Comparison of ENCODE assay signal across 17 cellular contexts in genomic region chr21:43467785-43468184, GRCh38. TPM values are rescaled to one million over a fixed set of nuclear protein-coding genes. Genes with fewer than 3 reads are reported as not detected.
A peak's percentile ranks its signal among the peaks of the same experiment; 100 is the strongest.
DNase-seq lines count a peak whose midpoint lies in the region; ATAC-seq and TF ChIP-seq lines count a peak whose summit lies in the region.
"Had no signal": no experiment of that assay in that cellular context is flagged by ENCODE, and none has a peak within 500 bp of the region (broad histone marks: within the 10 kb centered on the region; RNA-seq: fewer than 3 reads in every experiment).

No MANE protein-coding gene starts in this region.

- peaks cover 3% of the 10 kb centered on the region for H3K9me3 Mint-ChIP-seq in activated T-helper 1 cell treated with anti-CD3 and anti-CD28 coated beads, Interleukin-12 subunit alpha, Interleukin-12 subunit beta, Interleukin-2, Interleukin-4 antibody, amounts not matched to agents 30 ng/mL and 10 ng/mL and 1 ng/mL, durations not matched to agents 14 hours and 24 hours and 36 hours
- H3K9me3 Mint-ChIP-seq: endodermal cell, WTC11 had no signal

- no peak overlapping the region for H3K27ac ChIP-seq in gastrocnemius medialis
- H3K27ac ChIP-seq: foreskin keratinocyte had no signal

- H3K36me3 Mint-ChIP-seq in activated T-helper 1 cell treated with anti-CD3 and anti-CD28 coated beads, Interleukin-12 subunit alpha, Interleukin-12 subunit beta, Interleukin-2, Interleukin-4 antibody, amounts not matched to agents 30 ng/mL and 10 ng/mL and 1 ng/mL, durations not matched to agents 14 hours and 24 hours and 36 hours (ENCODE audit: low read depth), result no peaks in the 10 kb centered on the region
- H3K36me3 Mint-ChIP-seq: WTC11 had no signal

- H3K27me3 Mint-ChIP-seq in activated T-helper 1 cell treated with anti-CD3 and anti-CD28 coated beads, Interleukin-12 subunit alpha, Interleukin-12 subunit beta, Interleukin-2, Interleukin-4 antibody, amounts not matched to agents 30 ng/mL and 10 ng/mL and 1 ng/mL, durations not matched to agents 14 hours and 24 hours and 36 hours (ENCODE audit: insufficient read depth), result no peaks in the 10 kb centered on the region
- H3K27me3 Mint-ChIP-seq: B cell had no signal

- H3K27me3 ChIP-seq in gastrocnemius medialis, result no peaks in the 10 kb centered on the region
- H3K27me3 ChIP-seq: foreskin keratinocyte had no signal

- H3K4me1 Mint-ChIP-seq in activated T-helper 1 cell treated with anti-CD3 and anti-CD28 coated beads, Interleukin-12 subunit alpha, Interleukin-12 subunit beta, Interleukin-2, Interleukin-4 antibody, amounts not matched to agents 30 ng/mL and 10 ng/mL and 1 ng/mL, durations not matched to agents 14 hours and 24 hours and 36 hours (ENCODE audit: low read depth), result no peaks in the 10 kb centered on the region
- H3K4me1 Mint-ChIP-seq: B cell, endodermal cell, WTC11 had no signal

- ATAC-seq in mucosa of descending colon (no peak), GM19351 (IDR thresholded peaks at IDR 0.05; ENCODE audit: unreplicated experiment) (no peak), gastrocnemius medialis (no peak), HG03175 (IDR thresholded peaks at IDR 0.05; ENCODE audit: unreplicated experiment) (no peak)
- ATAC-seq: foreskin keratinocyte, WTC11 had no signal

- in situ Hi-C loops in gastrocnemius medialis (cut with MboI; ENCODE audit: low sequenced_read_pairs in 4 of 4), result no loop called here

- no peaks in the 10 kb centered on the region for H3K36me3 ChIP-seq in mucosa of descending colon (ENCODE audit: low read depth)
- H3K36me3 ChIP-seq in gastrocnemius medialis, result no peaks in the 10 kb centered on the region

- H3K4me3 ChIP-seq in mucosa of descending colon, result no peak overlapping the region
- H3K4me3 ChIP-seq in gastrocnemius medialis, result no peak overlapping the region

- TF ChIP-seq POLR2A in gastrocnemius medialis (IDR thresholded peaks at IDR 0.05), result no peak

- no peak overlapping the region for H3K4me3 Mint-ChIP-seq in activated T-helper 1 cell treated with anti-CD3 and anti-CD28 coated beads, Interleukin-12 subunit alpha, Interleukin-12 subunit beta, Interleukin-2, Interleukin-4 antibody, amounts not matched to agents 30 ng/mL and 10 ng/mL and 1 ng/mL, durations not matched to agents 14 hours and 24 hours and 36 hours
- H3K4me3 Mint-ChIP-seq: B cell, endodermal cell, WTC11 had no signal

- peak overlapping the region; percentile 78 for H3K27ac Mint-ChIP-seq in activated T-helper 1 cell treated with anti-CD3 and anti-CD28 coated beads, Interleukin-12 subunit alpha, Interleukin-12 subunit beta, Interleukin-2, Interleukin-4 antibody, amounts not matched to agents 30 ng/mL and 10 ng/mL and 1 ng/mL, durations not matched to agents 14 hours and 24 hours and 36 hours
- H3K27ac Mint-ChIP-seq: B cell, endodermal cell, WTC11 had no signal

- H3K9me3 ChIP-seq in mucosa of descending colon, result no peaks in the 10 kb centered on the region
- no peaks in the 10 kb centered on the region for H3K9me3 ChIP-seq in gastrocnemius medialis

- intact Hi-C loops in activated T-helper 1 cell treated with anti-CD3 and anti-CD28 coated beads, Interleukin-12 subunit alpha, Interleukin-12 subunit beta, Interleukin-2, Interleukin-4 antibody, amounts not matched to agents 30 ng/mL and 10 ng/mL and 1 ng/mL, durations not matched to agents 14 hours and 24 hours and 36 hours (cut with micrococcal nuclease), result no loop called here
- intact Hi-C loops in mucosa of descending colon (cut with DNase I, micrococcal nuclease) (no loop called here), gastrocnemius medialis (cut with DNase I; ENCODE audit: low total_unique reads) (no loop called here)

- peak; percentile 1 to 13 for DNase-seq in stimulated activated CD4-positive, alpha-beta T cell treated with anti-CD3 and anti-CD28 coated beads, Interleukin-2, amount 100 ng/mL, for 24 hours
- DNase-seq in stimulated activated CD4-positive, alpha-beta T cell treated with anti-CD3 and anti-CD28 coated beads, Interleukin-4, amount 100 ng/mL, for 4 hours, result no peak
- no peak for DNase-seq in activated T-helper 1 cell treated with anti-CD3 and anti-CD28 coated beads, Interleukin-12 subunit alpha, Interleukin-12 subunit beta, Interleukin-2, Interleukin-4 antibody, amounts not matched to agents 30 ng/mL and 10 ng/mL and 1 ng/mL, durations not matched to agents 14 hours and 24 hours and 36 hours (ENCODE audit: low spot score)
- DNase-seq in mucosa of descending colon (peak; percentile 1 to 7 (median 1)), gastrocnemius medialis (no peak)
- DNase-seq: activated naive CD4-positive, alpha-beta T cell treated with anti-CD3 and anti-CD28 coated beads, Interleukin-2, amount 50 U/mL, for 16 hours; endodermal cell; foreskin keratinocyte; Karpas-422; mammary epithelial cell; NCI-H1436 treated with DMSO at 0.1 percent for 48 hours; NCI-H510A; SW 1271 had no signal

- TF ChIP-seq CTCF in mucosa of descending colon (IDR thresholded peaks at IDR 0.05) (no peak), gastrocnemius medialis (IDR thresholded peaks at IDR 0.05 in 4 of 5, conservative IDR thresholded peaks at IDR 0.05 in 1 of 5) (no peak)

- H3K4me1 ChIP-seq in mucosa of descending colon (ENCODE audit: low read depth) (no peaks in the 10 kb centered on the region), gastrocnemius medialis (no peaks in the 10 kb centered on the region)
- H3K4me1 ChIP-seq: foreskin keratinocyte had no signal

RNA-seq across cellular contexts. Expression of gene SIK1, which starts 40.9 kb away (rescaled TPM):
- 5.5 and 8.6 TPM in 2 replicates for total RNA-seq in activated T-helper 1 cell treated with anti-CD3 and anti-CD28 coated beads, Interleukin-12 subunit alpha, Interleukin-12 subunit beta, Interleukin-2, Interleukin-4 antibody, amounts not matched to agents 30 ng/mL and 10 ng/mL and 1 ng/mL, durations not matched to agents 14 hours and 24 hours and 36 hours
- 10 to 100 TPM in 1 of 3 donors, 1 to 10 TPM in 2; 5.5 to 40.5 (median 7.9) TPM for total RNA-seq in mucosa of descending colon
- total RNA-seq in gastrocnemius medialis, result 10 to 100 TPM in 1 of 4 donors, 1 to 10 TPM in 2, under 1 TPM in 1; 0.36 to 12.8 (median 1.9) TPM

Comparison
In these comparisons a context has a peak if more than half of its experiments do, and no peak if none do; other contexts are left out.
1. DNase-seq: peak in stimulated activated CD4-positive, alpha-beta T cell treated with anti-CD3 and anti-CD28 coated beads, Interleukin-2, amount 100 ng/mL, for 24 hours (2 of 2) and mucosa of descending colon (3 of 3); none in stimulated activated CD4-positive, alpha-beta T cell treated with anti-CD3 and anti-CD28 coated beads, Interleukin-4, amount 100 ng/mL, for 4 hours (0 of 2), activated T-helper 1 cell treated with anti-CD3 and anti-CD28 coated beads, Interleukin-12 subunit alpha, Interleukin-12 subunit beta, Interleukin-2, Interleukin-4 antibody, amounts not matched to agents 30 ng/mL and 10 ng/mL and 1 ng/mL, durations not matched to agents 14 hours and 24 hours and 36 hours (single experiment) and gastrocnemius medialis (0 of 2).